Comparison of ENCODE assay signal across 9 cellular contexts in genomic region chr9:119375892-119376291, GRCh38. TPM values are rescaled to one million over a fixed set of nuclear protein-coding genes. Genes with fewer than 3 reads are reported as not detected.
DNase-seq lines count a peak whose midpoint lies in the region; ATAC-seq, FAIRE-seq and TF ChIP-seq lines count a peak whose summit lies in the region.
"Had no signal": no experiment of that assay in that cellular context is flagged by ENCODE, and none has a peak within 500 bp of the region (broad histone marks: within the 10 kb centered on the region; RNA-seq: fewer than 3 reads in every experiment).

No MANE protein-coding gene starts in this region.

- no peak overlapping the region for H3K56ac ChIP-seq in H1 (replicated peaks; ENCODE audit: insufficient read length, low read depth, low read length)

- H3K4me3 ChIP-seq in breast epithelium (no peak overlapping the region), H1 (ENCODE audit: extremely low read depth in 1 of 4, insufficient read depth in 2 of 4, low read depth in 3 of 4, low read length in 4 of 4) (no peak overlapping the region), testis (no peak overlapping the region), gastrocnemius medialis (no peak overlapping the region)

- H4K20me1 ChIP-seq in H1 (replicated peaks in 1 of 2; ENCODE audit: control insufficient read depth in 1 of 2, insufficient read depth in 2 of 2, low read length in 2 of 2), result no peaks in the 10 kb centered on the region

- H3K4ac ChIP-seq in H1 (replicated peaks; ENCODE audit: insufficient read length, low read depth, low read length), result no peak overlapping the region

- no peaks in the 10 kb centered on the region for H3K79me1 ChIP-seq in H1 (ENCODE audit: low read depth, low read length)

- in situ Hi-C loops in gastrocnemius medialis (cut with MboI; ENCODE audit: low sequenced_read_pairs in 4 of 4), result no loop called here

- H3K9me3 Mint-ChIP-seq in MCF 10A (ENCODE audit: unreplicated experiment), result no peaks in the 10 kb centered on the region

- H3K4me3 Mint-ChIP-seq in MCF 10A (ENCODE audit: unreplicated experiment), result no peak overlapping the region
- H3K4me3 Mint-ChIP-seq: activated naive CD4-positive, alpha-beta T cell treated with anti-CD3 and anti-CD28 coated beads for 36 hours had no signal

- no peaks in the 10 kb centered on the region for H3K9me3 ChIP-seq in breast epithelium
- H3K9me3 ChIP-seq in H1 (ENCODE audit: insufficient read depth in 2 of 2, low read depth in 1 of 2, low read length in 1 of 2), result no peaks in the 10 kb centered on the region
- no peaks in the 10 kb centered on the region for H3K9me3 ChIP-seq in testis
- no peaks in the 10 kb centered on the region for H3K9me3 ChIP-seq in gastrocnemius medialis

- no peak overlapping the region for H4K91ac ChIP-seq in H1 (replicated peaks; ENCODE audit: insufficient read length, low read length)

- H2BK5ac ChIP-seq in H1 (ENCODE audit: low read depth, low read length), result no peak overlapping the region

- no peaks in the 10 kb centered on the region for H3K27me3 Mint-ChIP-seq in MCF 10A (ENCODE audit: insufficient read depth, unreplicated experiment)

- ATAC-seq in HG03175 (IDR thresholded peaks at IDR 0.05; ENCODE audit: unreplicated experiment), result no peak
- ATAC-seq in gastrocnemius medialis, result no peak

- peak; percentile 69 to 74 for TF ChIP-seq RAD21 in H1 (IDR thresholded peaks at IDR 0.05 in 1 of 2, conservative IDR thresholded peaks at IDR 0.05 in 1 of 2; ENCODE audit: low read depth in 2 of 2, low read length in 2 of 2)

- H3K27ac Mint-ChIP-seq in MCF 10A (ENCODE audit: low read depth, unreplicated experiment), result no peak overlapping the region
- H3K27ac Mint-ChIP-seq: activated naive CD4-positive, alpha-beta T cell treated with anti-CD3 and anti-CD28 coated beads for 36 hours had no signal

- no peaks in the 10 kb centered on the region for H3K4me1 ChIP-seq in breast epithelium
- H3K4me1 ChIP-seq in H1 (replicated peaks in 1 of 4; ENCODE audit: control insufficient read depth in 3 of 4, insufficient read depth in 4 of 4, low read length in 3 of 4), result peaks cover 0 to 4% (median 0%) of the 10 kb centered on the region in 4 experiments; a peak in 2 of 7 replicates
- H3K4me1 ChIP-seq in testis, result no peaks in the 10 kb centered on the region
- no peaks in the 10 kb centered on the region for H3K4me1 ChIP-seq in gastrocnemius medialis

- no peak overlapping the region for H3K9ac ChIP-seq in H1 (replicated peaks in 1 of 4; ENCODE audit: extremely low read depth in 1 of 4, low read depth in 3 of 4, low read length in 3 of 4)

- H2BK120ac ChIP-seq in H1 (replicated peaks; ENCODE audit: low read depth, low read length), result peak overlapping the region; percentile 60

- H3K36me3 ChIP-seq in breast epithelium (no peaks in the 10 kb centered on the region), H1 (ENCODE audit: control insufficient read depth in 2 of 4, insufficient read depth in 4 of 4, low read length in 3 of 4) (no peaks in the 10 kb centered on the region), testis (ENCODE audit: low read depth, missing control alignments) (no peaks in the 10 kb centered on the region), gastrocnemius medialis (no peaks in the 10 kb centered on the region)

- H3K79me2 ChIP-seq in H1 (ENCODE audit: control insufficient read depth in 1 of 2, insufficient read depth in 2 of 2, low read length in 2 of 2), result no peaks in the 10 kb centered on the region

- FAIRE-seq in H1 (lab: Jason Lieb, UNC), result peak; percentile 28

- H2AK5ac ChIP-seq in H1 (ENCODE audit: low read depth, low read length), result no peak overlapping the region

- H3K18ac ChIP-seq in H1 (ENCODE audit: extremely low read depth, low read length), result no peak overlapping the region

- no peak overlapping the region for H4K8ac ChIP-seq in H1 (ENCODE audit: extremely low read depth, insufficient read depth, low read length)

- no peak overlapping the region for H2BK20ac ChIP-seq in H1 (ENCODE audit: low read length)

- TF ChIP-seq CTCF in MCF 10A (IDR thresholded peaks at IDR 0.05; ENCODE audit: unreplicated experiment) (peak; percentile 36), breast epithelium (IDR thresholded peaks at IDR 0.05) (no peak), H1 (IDR thresholded peaks at IDR 0.05; ENCODE audit: control extremely low read depth in 1 of 3, insufficient read depth in 1 of 3, low read depth in 1 of 3, low read length in 3 of 3) (peak in 2 of 3 experiments; percentile 62 to 69; a peak in 3 of 4 replicates), testis (IDR thresholded peaks at IDR 0.05) (peak in 2 of 3 experiments; percentile 11 to 45), gastrocnemius medialis (IDR thresholded peaks at IDR 0.05 in 4 of 5, conservative IDR thresholded peaks at IDR 0.05 in 1 of 5) (no peak)

- no peak overlapping the region for H2BK15ac ChIP-seq in H1 (ENCODE audit: low read length)

- H3K27ac ChIP-seq in breast epithelium (no peak overlapping the region), H1 (ENCODE audit: low read depth, low read length) (no peak overlapping the region), testis (no peak overlapping the region), gastrocnemius medialis (no peak overlapping the region)

- H3K4me1 Mint-ChIP-seq in MCF 10A (ENCODE audit: insufficient read depth, unreplicated experiment), result no peaks in the 10 kb centered on the region

- H3K4me2 ChIP-seq in H1 (ENCODE audit: insufficient read depth in 1 of 2, low read depth in 2 of 2, low read length in 2 of 2), result no peak overlapping the region

- H2AFZ ChIP-seq in H1 (ENCODE audit: low read length), result no peak overlapping the region

- no peak overlapping the region for H3K23ac ChIP-seq in H1 (ENCODE audit: insufficient read length)

- peaks cover 0 to 9% of the 10 kb centered on the region in 2 donors for H3K27me3 ChIP-seq in breast epithelium
- H3K27me3 ChIP-seq in H1 (replicated peaks in 1 of 4; ENCODE audit: control insufficient read depth in 3 of 4, extremely low read depth in 1 of 4, insufficient read depth in 3 of 4, low read length in 3 of 4), result peaks cover 0 to 6% (median 2%) of the 10 kb centered on the region in 4 experiments; a peak in 3 of 7 replicates
- H3K27me3 ChIP-seq in testis, result no peaks in the 10 kb centered on the region
- peaks cover 0 to 9% (median 0%) of the 10 kb centered on the region in 3 donors for H3K27me3 ChIP-seq in gastrocnemius medialis

- WGBS in H1 (ENCODE audit: extremely low coverage in 1 of 2, insufficient coverage in 1 of 2, insufficient read length in 1 of 2, insufficient replicate concordance in 2 of 2, low coverage in 1 of 2, low lambda C conversion rate in 2 of 2, missing lambda C conversion rate in 1 of 2), 2 experiments, result 34% methylated on average over 3 of the region's 3 CpGs; no CpG with 5 or more reads in 1 of the 2 experiments
- WGBS in testis, 2 donors, result 39 to 43% methylated on average over 3 of the region's 3 CpGs

- intact Hi-C loops in MCF 10A (cut with micrococcal nuclease) (loop anchor here (2.0 to 5.0 kb wide), 4 partner anchors 83 to 1156 kb away; no protein-coding TSS in a partner anchor), breast epithelium (cut with DNase I; ENCODE audit: low total_unique reads) (no loop called here), testis (cut with DNase I; ENCODE audit: low total_unique reads) (no loop called here), gastrocnemius medialis (cut with DNase I; ENCODE audit: low total_unique reads) (no loop called here)

- DNase-seq in MCF 10A (ENCODE audit: unreplicated experiment), result peak; percentile 62
- no peak for DNase-seq in breast epithelium (ENCODE audit: low spot score in 2 of 2)
- peak; percentile 19 for DNase-seq in NCI-H460 (ENCODE audit: extremely low read depth, low read depth)
- DNase-seq in H1 (ENCODE audit: low read depth in 1 of 2, low spot score in 2 of 2), result no peak
- peak; percentile 78 for DNase-seq in testis
- no peak for DNase-seq in inferior parietal cortex (ENCODE audit: extremely low spot score)
- no peak for DNase-seq in gastrocnemius medialis
- DNase-seq: activated naive CD4-positive, alpha-beta T cell treated with anti-CD3 and anti-CD28 coated beads for 36 hours had no signal

- no peak overlapping the region for H3K14ac ChIP-seq in H1 (ENCODE audit: insufficient read length)

- no peak overlapping the region for H4K5ac ChIP-seq in H1 (ENCODE audit: insufficient read length, low read depth, low read length)

- no TSS peak for BruUV-seq in MCF 10A (replicated peaks; lab: Mats Ljungman, UMichigan)

- TF ChIP-seq EP300 in H1 (IDR thresholded peaks at IDR 0.05; ENCODE audit: borderline replicate concordance in 1 of 2, low read depth in 2 of 2, low read length in 2 of 2), result no peak

- CTCF ChIA-PET in MCF 10A (lab: Yijun Ruan, JAX), result interaction anchor here (0.6 to 2.4 kb wide), 10 partner anchors 11 to 1156 kb away, joined by 3 to 10 read pairs (median 4); no protein-coding TSS in a partner anchor
- CTCF ChIA-PET in H1 (lab: Charles Lee; ENCODE audit: partially characterized antibody), result interaction anchor here (0.7 to 3.1 kb wide), 24 partner anchors 9 to 627 kb away, joined by 3 to 9 read pairs (median 4); no protein-coding TSS in a partner anchor

- H2BK12ac ChIP-seq in H1 (ENCODE audit: low read depth, low read length), result no peak overlapping the region

- POLR2A ChIA-PET in MCF 10A (lab: Yijun Ruan, JAX) (interaction anchor here (0.6 to 1.0 kb wide), 2 partner anchors 77 to 418 kb away, joined by 3 to 4 read pairs; no protein-coding TSS in a partner anchor), H1 (lab: Charles Lee; ENCODE audit: partially characterized antibody) (no interaction called here)

- peaks cover 3% of the 10 kb centered on the region for H3K23me2 ChIP-seq in H1 (ENCODE audit: low read depth, low read length)

- TF ChIP-seq POLR2A in breast epithelium (IDR thresholded peaks at IDR 0.05) (no peak), H1 (IDR thresholded peaks at IDR 0.05; ENCODE audit: control extremely low read depth in 1 of 2, low read depth in 2 of 2, low read length in 2 of 2) (no peak), testis (IDR thresholded peaks at IDR 0.05) (no peak), gastrocnemius medialis (IDR thresholded peaks at IDR 0.05) (no peak)

- H3K36me3 Mint-ChIP-seq in MCF 10A (ENCODE audit: insufficient read depth, unreplicated experiment), result no peaks in the 10 kb centered on the region

RNA-seq across cellular contexts. Expression of gene BRINP1, which starts 6.7 kb away (rescaled TPM):
- total RNA-seq in MCF 10A (2022) (not detected in 2 replicates), breast epithelium (10 to 100 TPM in 1 of 3 donors, 1 to 10 TPM in 1, not detected in 1; 8.8 to 27.5 TPM), testis (1 to 10 TPM; 1.2 to 1.7 TPM), gastrocnemius medialis (under 1 TPM in 1 of 4 donors, not detected in 3; 0.07 TPM)
- 0.30 TPM in 1 of 2 replicates, not detected in the other for total RNA-seq in NCI-H460 (2014; rRNA removed; shearing (Covaris generic))
- not detected in 2 replicates for polyA plus RNA-seq in NCI-H460 (2014; cell fraction: nucleus; rRNA removed)
- total RNA-seq in H1 (2021; fragmentation: NEBNext Ultra II Directional; extraction: Animal tissue kit (Norgen Biotek cat#: 25700)), result 20.3 and 20.5 TPM in 2 replicates
- polyA plus RNA-seq in H1 (2011; rRNA removed) (19.3 and 19.5 TPM in 2 replicates), testis (ENCODE audit: insufficient read depth, low read depth, low replicate concordance) (1.8 TPM)
- polyA plus RNA-seq in H1 (2011; cell fraction: cytosol; rRNA removed), result 15.0 TPM
- polyA plus RNA-seq in H1 (2011; cell fraction: nucleus; rRNA removed), result 22.6 TPM
- 16.9 to 20.4 TPM (median 18.7 TPM) in 4 replicates for polyA plus RNA-seq in H1 (2012, experiment 1 of 2)
- polyA plus RNA-seq in H1 (2012, experiment 2 of 2), result 6.2 TPM
- 24.9 TPM for polyA plus RNA-seq in H1 (2013, experiment 1 of 2)
- 28.3 TPM for polyA plus RNA-seq in H1 (2013, experiment 2 of 2)
- polyA minus RNA-seq in H1 (2011; rRNA and poly(A)+ RNA removed), result 26.5 and 27.0 TPM in 2 replicates
- polyA minus RNA-seq in H1 (2011; cell fraction: cytosol; rRNA and poly(A)+ RNA removed), result 16.6 TPM
- polyA minus RNA-seq in H1 (2011; cell fraction: nucleus; rRNA and poly(A)+ RNA removed), result 46.0 TPM
- total RNA-seq: activated naive CD4-positive, alpha-beta T cell treated with anti-CD3 and anti-CD28 coated beads for 36 hours had no signal

Comparison
In these comparisons a context has a peak if more than half of its experiments do, and no peak if none do; other contexts are left out.
1. DNase-seq: peak in MCF 10A (single experiment), NCI-H460 (single experiment) and testis (single experiment); none in breast epithelium (0 of 2), H1 (0 of 2), inferior parietal cortex (single experiment) and gastrocnemius medialis (0 of 2).
2. CTCF ChIP-seq: peak in MCF 10A (single experiment), H1 (2 of 3) and testis (2 of 3); none in breast epithelium (0 of 3) and gastrocnemius medialis (0 of 5).